Comparison of ENCODE assay signal across 17 cellular contexts in genomic region chr20:2330090-2330695, GRCh38. TPM values are rescaled to one million over a fixed set of nuclear protein-coding genes. Genes with fewer than 3 reads are reported as not detected.
DNase-seq lines count a peak whose midpoint lies in the region; ATAC-seq and TF ChIP-seq lines count a peak whose summit lies in the region.
"Had no signal": no experiment of that assay in that cellular context is flagged by ENCODE, and none has a peak within 500 bp of the region (broad histone marks: within the 10 kb centered on the region; RNA-seq: fewer than 3 reads in every experiment).

No MANE protein-coding gene starts in this region.

- WGBS in stomach, 5 donors, result 41 to 61% (median 51%) methylated on average over 3 of the region's 3 CpGs

- H3K4me3 Mint-ChIP-seq in activated CD8-positive, alpha-beta memory T cell treated with anti-CD3 and anti-CD28 coated beads, Interleukin-2, amount 10 ng/mL, durations not matched to agents 7 days and 5 days, result no peak overlapping the region
- H3K4me3 Mint-ChIP-seq in type B pancreatic cell, result no peak overlapping the region
- H3K4me3 Mint-ChIP-seq: activated naive CD8-positive, alpha-beta T cell treated with anti-CD3 and anti-CD28 coated beads, Interleukin-2, amount 10 ng/mL, durations not matched to agents 7 days and 5 days had no signal

- H3K4me1 ChIP-seq in stomach, result no peaks in the 10 kb centered on the region
- no peaks in the 10 kb centered on the region for H3K4me1 ChIP-seq in Peyer's patch
- H3K4me1 ChIP-seq in BE2C, result no peaks in the 10 kb centered on the region
- H3K4me1 ChIP-seq: A549, HAP-1 had no signal

- no peak for ATAC-seq in activated CD8-positive, alpha-beta memory T cell treated with anti-CD3 and anti-CD28 coated beads, Interleukin-2, amount 10 ng/mL, durations not matched to agents 7 days and 5 days
- ATAC-seq: A549 had no signal

- peaks cover 4% of the 10 kb centered on the region for H3K27me3 Mint-ChIP-seq in activated CD8-positive, alpha-beta memory T cell treated with anti-CD3 and anti-CD28 coated beads, Interleukin-2, amount 10 ng/mL, durations not matched to agents 7 days and 5 days
- peaks cover 7% of the 10 kb centered on the region for H3K27me3 Mint-ChIP-seq in type B pancreatic cell

- H3K4me1 Mint-ChIP-seq in activated CD8-positive, alpha-beta memory T cell treated with anti-CD3 and anti-CD28 coated beads, Interleukin-2, amount 10 ng/mL, durations not matched to agents 7 days and 5 days, result no peaks in the 10 kb centered on the region
- H3K4me1 Mint-ChIP-seq in type B pancreatic cell (ENCODE audit: unreplicated experiment), result peaks cover 4% of the 10 kb centered on the region
- H3K4me1 Mint-ChIP-seq: activated naive CD8-positive, alpha-beta T cell treated with anti-CD3 and anti-CD28 coated beads, Interleukin-2, amount 10 ng/mL, durations not matched to agents 7 days and 5 days had no signal

- TF ChIP-seq POLR2A in stomach (IDR thresholded peaks at IDR 0.05), result no peak
- TF ChIP-seq POLR2A in Peyer's patch (IDR thresholded peaks at IDR 0.05), result no peak

- H3K36me3 ChIP-seq in stomach (no peaks in the 10 kb centered on the region), Peyer's patch (no peaks in the 10 kb centered on the region), BE2C (no peaks in the 10 kb centered on the region)
- H3K36me3 ChIP-seq: HAP-1, ovary had no signal

- intact Hi-C loops in stomach (cut with DNase I; ENCODE audit: low total_unique reads), result no loop called here

- no peaks in the 10 kb centered on the region for H3K36me3 Mint-ChIP-seq in activated CD8-positive, alpha-beta memory T cell treated with anti-CD3 and anti-CD28 coated beads, Interleukin-2, amount 10 ng/mL, durations not matched to agents 7 days and 5 days
- no peaks in the 10 kb centered on the region for H3K36me3 Mint-ChIP-seq in type B pancreatic cell
- H3K36me3 Mint-ChIP-seq: activated naive CD8-positive, alpha-beta T cell treated with anti-CD3 and anti-CD28 coated beads, Interleukin-2, amount 10 ng/mL, durations not matched to agents 7 days and 5 days had no signal

- no peak overlapping the region for H3K27ac Mint-ChIP-seq in activated CD8-positive, alpha-beta memory T cell treated with anti-CD3 and anti-CD28 coated beads, Interleukin-2, amount 10 ng/mL, durations not matched to agents 7 days and 5 days
- no peak overlapping the region for H3K27ac Mint-ChIP-seq in type B pancreatic cell
- H3K27ac Mint-ChIP-seq: activated naive CD8-positive, alpha-beta T cell treated with anti-CD3 and anti-CD28 coated beads, Interleukin-2, amount 10 ng/mL, durations not matched to agents 7 days and 5 days had no signal

- no peak for TF ChIP-seq CTCF in stomach (IDR thresholded peaks at IDR 0.05)
- TF ChIP-seq CTCF in Peyer's patch (IDR thresholded peaks at IDR 0.05), result no peak
- TF ChIP-seq CTCF in BE2C (IDR thresholded peaks at IDR 0.05; ENCODE audit: low read depth, low read length), result no peak
- TF ChIP-seq CTCF in type B pancreatic cell (conservative IDR thresholded peaks at IDR 0.05), result no peak

- H3K4me3 ChIP-seq in stomach (no peak overlapping the region), Peyer's patch (no peak overlapping the region), BE2C (ENCODE audit: low read depth, low read length) (no peak overlapping the region)
- H3K4me3 ChIP-seq: A549, HAP-1, ovary had no signal

- H3K27ac ChIP-seq in stomach (peak overlapping the region; percentile 33 to 58 (median 48)), Peyer's patch (no peak overlapping the region)
- H3K27ac ChIP-seq: A549, ovary had no signal

- CTCF ChIA-PET in activated CD8-positive, alpha-beta memory T cell treated with anti-CD3 and anti-CD28 coated beads, Interleukin-2, amount 10 ng/mL, durations not matched to agents 7 days and 5 days (lab: Charles Lee), result no interaction called here

- peak; percentile 17 for DNase-seq in activated CD8-positive, alpha-beta memory T cell treated with anti-CD3 and anti-CD28 coated beads, Interleukin-2, amount 50 U/mL, for 48 hours
- DNase-seq in activated CD8-positive, alpha-beta memory T cell treated with anti-CD3 and anti-CD28 coated beads, Interleukin-2, amount 10 ng/mL, durations not matched to agents 7 days and 5 days, result no peak
- peak; percentile 19 for DNase-seq in NCI-H2107 (lab: John Stamatoyannopoulos, UW)
- DNase-seq in SKM-1 treated with dmso at 0.1 percent for 144 hours (lab: John Stamatoyannopoulos, UW; ENCODE audit: unreplicated experiment), result peak; percentile 38
- DNase-seq in stomach, result peak; percentile 66
- DNase-seq in Peyer's patch, result no peak
- no peak for DNase-seq in BE2C
- DNase-seq in type B pancreatic cell (ENCODE audit: extremely low spot score, unreplicated experiment), result no peak
- DNase-seq: activated CD8-positive, alpha-beta memory T cell treated with anti-CD3 and anti-CD28 coated beads, Interleukin-2, amount 50 U/mL, for 4 hours; activated naive CD8-positive, alpha-beta T cell treated with anti-CD3 and anti-CD28 coated beads, Interleukin-2, amount 10 ng/mL, durations not matched to agents 7 days and 5 days; MM.1S; ovary had no signal

- H3K9me3 Mint-ChIP-seq in activated CD8-positive, alpha-beta memory T cell treated with anti-CD3 and anti-CD28 coated beads, Interleukin-2, amount 10 ng/mL, durations not matched to agents 7 days and 5 days (ENCODE audit: low read depth), result no peaks in the 10 kb centered on the region
- H3K9me3 Mint-ChIP-seq in type B pancreatic cell, result no peaks in the 10 kb centered on the region
- H3K9me3 Mint-ChIP-seq: activated naive CD8-positive, alpha-beta T cell treated with anti-CD3 and anti-CD28 coated beads, Interleukin-2, amount 10 ng/mL, durations not matched to agents 7 days and 5 days had no signal

- no peaks in the 10 kb centered on the region for H3K9me3 ChIP-seq in stomach
- no peaks in the 10 kb centered on the region for H3K9me3 ChIP-seq in Peyer's patch
- no peaks in the 10 kb centered on the region for H3K9me3 ChIP-seq in BE2C
- H3K9me3 ChIP-seq: A549, HAP-1, ovary had no signal

- TF ChIP-seq EP300 in stomach (IDR thresholded peaks at IDR 0.05), result no peak

- peaks cover 0 to 11% (median 0%) of the 10 kb centered on the region in 3 donors for H3K27me3 ChIP-seq in stomach
- H3K27me3 ChIP-seq in Peyer's patch, result no peaks in the 10 kb centered on the region
- H3K27me3 ChIP-seq in BE2C, result no peaks in the 10 kb centered on the region
- H3K27me3 ChIP-seq: ovary had no signal

RNA-seq across cellular contexts. Expression of gene TGM3, which starts 34.4 kb away (rescaled TPM):
- not detected for total RNA-seq in activated CD8-positive, alpha-beta memory T cell treated with anti-CD3 and anti-CD28 coated beads, Interleukin-2, amount 10 ng/mL, durations not matched to agents 7 days and 5 days
- not detected for total RNA-seq in stomach
- polyA plus RNA-seq in stomach, result 100 to 1,000 TPM in 1 of 3 donors, 1 to 10 TPM in 1, under 1 TPM in 1; 0.62 to 173 (median 3.4) TPM
- under 1 TPM in 1 of 4 donors, not detected in 3; 0.40 TPM for total RNA-seq in Peyer's patch
- not detected for polyA plus RNA-seq in BE2C (2012; ENCODE audit: insufficient read depth, insufficient read length, low read depth)
- total RNA-seq in type B pancreatic cell (ENCODE audit: low replicate concordance), result 1.4 and 1.5 TPM in 2 replicates
- total RNA-seq: activated naive CD8-positive, alpha-beta T cell treated with anti-CD3 and anti-CD28 coated beads, Interleukin-2, amount 10 ng/mL, durations not matched to agents 7 days and 5 days; cardiac septum; frontal cortex had no signal

RNA-seq across cellular contexts. Expression of gene TGM6, which starts 50.5 kb away (rescaled TPM):
- total RNA-seq in activated CD8-positive, alpha-beta memory T cell treated with anti-CD3 and anti-CD28 coated beads, Interleukin-2, amount 10 ng/mL, durations not matched to agents 7 days and 5 days, result not detected
- not detected for total RNA-seq in stomach
- polyA plus RNA-seq in stomach, result not detected
- total RNA-seq in Peyer's patch, result not detected
- polyA plus RNA-seq in BE2C (2012; ENCODE audit: insufficient read depth, insufficient read length, low read depth), result not detected
- not detected in 2 replicates for total RNA-seq in type B pancreatic cell (ENCODE audit: low replicate concordance)
- total RNA-seq: activated naive CD8-positive, alpha-beta T cell treated with anti-CD3 and anti-CD28 coated beads, Interleukin-2, amount 10 ng/mL, durations not matched to agents 7 days and 5 days; cardiac septum; frontal cortex; mononuclear cell; ovary had no signal
- polyA plus RNA-seq: A549, ovary had no signal

Comparison
In these comparisons a context has a peak if more than half of its experiments do, and no peak if none do; other contexts are left out.
1. DNase-seq: peak in activated CD8-positive, alpha-beta memory T cell treated with anti-CD3 and anti-CD28 coated beads, Interleukin-2, amount 50 U/mL, for 48 hours (single experiment), NCI-H2107 (single experiment), SKM-1 treated with dmso at 0.1 percent for 144 hours (single experiment) and stomach (single experiment); none in activated CD8-positive, alpha-beta memory T cell treated with anti-CD3 and anti-CD28 coated beads, Interleukin-2, amount 10 ng/mL, durations not matched to agents 7 days and 5 days (single experiment), Peyer's patch (0 of 3), BE2C (single experiment) and type B pancreatic cell (single experiment).
2. H3K27ac ChIP-seq: peak in stomach (5 of 5); none in Peyer's patch (0 of 4).